In the genomic region with DNA sequence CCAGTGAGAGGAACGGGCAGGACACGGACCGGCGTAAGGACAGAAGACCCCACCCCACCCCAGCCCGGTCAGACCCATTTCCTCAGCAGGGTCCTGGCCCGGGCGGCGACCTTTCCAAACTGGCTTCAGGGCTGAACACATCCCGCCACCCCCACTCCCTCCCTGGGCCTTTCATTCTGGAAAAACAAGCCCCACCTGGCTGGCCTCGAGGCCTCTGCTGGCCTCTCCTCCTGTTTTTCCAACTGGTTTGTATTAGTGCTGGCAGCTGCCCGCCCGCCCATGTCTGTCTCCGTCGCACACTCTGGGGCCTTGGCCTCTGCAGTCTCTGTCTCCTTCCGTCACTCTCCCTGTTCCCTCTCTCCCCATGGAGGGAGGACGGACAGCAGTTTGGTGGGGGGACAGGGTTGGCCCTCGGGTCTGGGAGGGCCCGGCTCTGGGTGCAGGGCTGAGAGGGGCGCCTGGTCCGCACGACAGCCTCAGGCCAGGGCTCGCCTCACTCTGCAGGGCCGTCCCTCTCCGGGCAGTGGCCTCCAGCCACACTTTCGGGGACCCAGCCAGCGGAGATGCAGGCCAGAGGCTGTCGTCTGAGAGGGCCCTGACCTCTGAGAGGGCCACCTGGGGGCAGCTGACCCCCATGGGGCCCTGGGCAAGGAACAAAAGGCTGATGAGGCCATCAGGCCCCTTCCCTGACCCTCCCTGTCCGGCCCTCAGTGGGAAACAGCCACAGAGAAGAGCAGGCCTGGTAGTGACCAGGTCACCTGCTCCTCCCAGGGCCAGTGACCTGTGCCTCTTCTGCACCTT, we compare ENCODE assay signal across 9 cellular contexts. TPM values are rescaled to one million over a fixed set of nuclear protein-coding genes. Genes with fewer than 3 reads are reported as not detected.
DNase-seq lines count a peak whose midpoint lies in the region; ATAC-seq, FAIRE-seq and TF ChIP-seq lines count a peak whose summit lies in the region.
"Had no signal": no experiment of that assay in that cellular context is flagged by ENCODE, and none has a peak within 500 bp of the region (broad histone marks: within the 10 kb centered on the region; RNA-seq: fewer than 3 reads in every experiment).

No MANE protein-coding gene starts in this region.

- H3K4me1 Mint-ChIP-seq in naive thymus-derived CD8-positive, alpha-beta T cell: peaks cover 13 to 36% (median 24%) of the 10 kb centered on the region in 4 donors

- H3K27ac ChIP-seq in A549 (peak overlapping the region in 1 of 2 experiments; percentile 81; a peak in 3 of 6 replicates), esophagus (ENCODE audit: low read depth in 2 of 2, low read length in 1 of 2) (peak overlapping the region; percentile 57 to 70)

- 87% methylated on average over 11 of the region's 28 CpGs for WGBS in A549 (ENCODE audit: missing lambda C conversion rate)
- WGBS in esophagus, 2 donors: 56 to 62% methylated on average over 28 of the region's 28 CpGs

- no peak overlapping the region for H3K4me3 ChIP-seq in A549
- H3K4me3 ChIP-seq in MG63: peak overlapping the region; percentile 91
- H3K4me3 ChIP-seq in esophagus (ENCODE audit: low read depth in 1 of 2, low read length in 2 of 2): no peak overlapping the region

- peak; percentile 3 to 9; a peak in 3 of 6 replicates for ATAC-seq in A549
- ATAC-seq in naive thymus-derived CD8-positive, alpha-beta T cell: no peak
- ATAC-seq in HG02852 (IDR thresholded peaks at IDR 0.05; ENCODE audit: unreplicated experiment): no peak

- no peaks in the 10 kb centered on the region for H3K27me3 ChIP-seq in MG63
- H3K27me3 ChIP-seq in esophagus (ENCODE audit: control insufficient read depth in 1 of 2, insufficient read depth in 2 of 2, low read length in 2 of 2): no peaks in the 10 kb centered on the region

- no peak for TF ChIP-seq RAD21 in A549 (conservative IDR thresholded peaks at IDR 0.05 in 1 of 2, IDR thresholded peaks at IDR 0.05 in 1 of 2)

- POLR2A ChIA-PET in A549 (lab: Yijun Ruan, JAX): no interaction called here
- POLR2A ChIA-PET in naive thymus-derived CD8-positive, alpha-beta T cell (lab: Charles Lee): interaction anchor here (1.4 to 3.3 kb wide), 4 partner anchors 10 to 47 kb away, joined by 3 to 37 read pairs (median 12); partner anchors contain the start of genes AURKAIP1 and MRPL20

- H3K36me3 ChIP-seq in MG63 (peaks cover 4% of the 10 kb centered on the region), esophagus (ENCODE audit: control insufficient read depth in 2 of 2, insufficient read depth in 2 of 2, low read length in 1 of 2) (no peaks in the 10 kb centered on the region)

- H3K4me1 ChIP-seq in A549: peaks cover 24% of the 10 kb centered on the region; the same call in 2 of the 3 replicates
- H3K4me1 ChIP-seq in esophagus (ENCODE audit: control insufficient read depth in 2 of 2, insufficient read depth in 2 of 2, low read length in 1 of 2): peaks cover 4 to 12% of the 10 kb centered on the region in 2 donors

- peak overlapping the region; percentile 25; the same call in 1 of the 3 replicates for H3K4me2 ChIP-seq in A549

- no peaks in the 10 kb centered on the region for H3K36me3 Mint-ChIP-seq in naive thymus-derived CD8-positive, alpha-beta T cell

- H3K4me3 Mint-ChIP-seq in naive thymus-derived CD8-positive, alpha-beta T cell: peak overlapping the region in 9 of 10 donors; percentile 40 to 82 (median 78)

- H3K9me3 ChIP-seq in A549: no peaks in the 10 kb centered on the region
- H3K9me3 ChIP-seq in MG63: no peaks in the 10 kb centered on the region
- no peaks in the 10 kb centered on the region for H3K9me3 ChIP-seq in esophagus (ENCODE audit: control insufficient read depth in 2 of 2, insufficient read depth in 1 of 2, low read depth in 1 of 2, low read length in 1 of 2)

- CTCF ChIA-PET in A549 (lab: Yijun Ruan, JAX): interaction anchor here (2.4 kb wide), 1 partner anchor 12 kb away, joined by 17 read pairs; no protein-coding TSS in a partner anchor

- no peak for TF ChIP-seq EP300 in A549 (IDR thresholded peaks at IDR 0.05)

- no peak for TF ChIP-seq POLR2A in A549 (IDR thresholded peaks at IDR 0.05; ENCODE audit: low read length)

- no peak for TF ChIP-seq CTCF in A549 (IDR thresholded peaks at IDR 0.05)

- H3K27me3 Mint-ChIP-seq in naive thymus-derived CD8-positive, alpha-beta T cell: peaks cover 0 to 7% (median 0%) of the 10 kb centered on the region in 5 donors

- no peaks in the 10 kb centered on the region for H3K9me3 Mint-ChIP-seq in naive thymus-derived CD8-positive, alpha-beta T cell

- no peak for DNase-seq in A549 (ENCODE audit: low read depth in 1 of 2, low spot score in 1 of 2)
- DNase-seq in MG63: peak; percentile 78
- peak in 2 of 10 donors; percentile 8 to 45 for DNase-seq in naive thymus-derived CD8-positive, alpha-beta T cell
- no peak for DNase-seq in DMS 273 (lab: John Stamatoyannopoulos, UW; ENCODE audit: unreplicated experiment)
- DNase-seq in DMS114 treated with DMSO at 0.1 percent for 48 hours (lab: John Stamatoyannopoulos, UW; ENCODE audit: unreplicated experiment): no peak
- DNase-seq in hippocampal formation (lab: John Stamatoyannopoulos, UW): no peak
- DNase-seq: NCI-H510A had no signal

- peak overlapping the region in 9 of 10 donors; percentile 71 to 94 (median 89) for H3K27ac Mint-ChIP-seq in naive thymus-derived CD8-positive, alpha-beta T cell

- no peak for FAIRE-seq in A549 (lab: Jason Lieb, UNC)

TF ChIP-seq in A549, 52 proteins besides CTCF, POLR2A, EP300 and RAD21 (continues in another document):
- TF ChIP-seq HES2 (IDR thresholded peaks at IDR 0.05): no peak
- no peak for TF ChIP-seq MYC (IDR thresholded peaks at IDR 0.05; ENCODE audit: borderline replicate concordance, low read length)
- no peak for TF ChIP-seq EHMT2 (IDR thresholded peaks at IDR 0.05; ENCODE audit: low read depth)
- no peak for TF ChIP-seq RNF2 (IDR thresholded peaks at IDR 0.05; ENCODE audit: borderline replicate concordance, low read depth)

RNA-seq across cellular contexts. Expression of gene MXRA8, which starts 1.5 kb away (rescaled TPM):
- polyA plus RNA-seq in A549 (2011; rRNA removed) (0.07 and 0.12 TPM in 2 replicates), A549 (2017; fragmentation: RNase III; extraction: RNeasy Plus Mini Kit Qiagen cat#74134 plus additional on column Dnase treatment) (0.09 to 0.22 TPM (median 0.13 TPM) in 3 replicates), esophagus (10 to 100 TPM in 1 of 2 donors, 1 to 10 TPM in 1; 7.5 to 14.7 TPM)
- 0.15 and 0.21 TPM in 2 replicates for polyA plus RNA-seq in A549 (2012; cell fraction: cytosol; rRNA removed)
- 0.50 and 0.70 TPM in 2 replicates for polyA plus RNA-seq in A549 (2012; cell fraction: nucleus; rRNA removed)
- polyA minus RNA-seq in A549 (2011; rRNA and poly(A)+ RNA removed): 0.19 TPM in 1 of 2 replicates, not detected in the other
- 259 and 316 TPM in 2 replicates for total RNA-seq in MG63 (2014; rRNA removed; shearing (Covaris generic); ENCODE audit: low replicate concordance)
- total RNA-seq in naive thymus-derived CD8-positive, alpha-beta T cell: 1 to 10 TPM; 7.4 to 7.7 TPM
- 10 to 100 TPM in 2 of 3 donors, 1 to 10 TPM in 1; 7.4 to 22.0 (median 19.7) TPM for polyA plus RNA-seq in naive thymus-derived CD8-positive, alpha-beta T cell

RNA-seq across cellular contexts. Expression of gene DVL1, which starts 10.7 kb away (rescaled TPM):
- 11.3 and 12.1 TPM in 2 replicates for polyA plus RNA-seq in A549 (2011; rRNA removed)
- polyA plus RNA-seq in A549 (2012; cell fraction: cytosol; rRNA removed): 32.0 and 46.1 TPM in 2 replicates
- polyA plus RNA-seq in A549 (2012; cell fraction: nucleus; rRNA removed): 127 and 192 TPM in 2 replicates
- polyA plus RNA-seq in A549 (2017; fragmentation: RNase III; extraction: RNeasy Plus Mini Kit Qiagen cat#74134 plus additional on column Dnase treatment): 42.7 to 48.3 TPM (median 43.9 TPM) in 3 replicates
- 7.5 and 13.2 TPM in 2 replicates for polyA minus RNA-seq in A549 (2011; rRNA and poly(A)+ RNA removed)
- 55.3 and 107 TPM in 2 replicates for total RNA-seq in MG63 (2014; rRNA removed; shearing (Covaris generic); ENCODE audit: low replicate concordance)
- polyA plus RNA-seq in esophagus: 100 to 1,000 TPM in 1 of 2 donors, 10 to 100 TPM in 1; 57.5 to 107 TPM
- 10 to 100 TPM; 41.9 to 53.3 TPM for total RNA-seq in naive thymus-derived CD8-positive, alpha-beta T cell
- polyA plus RNA-seq in naive thymus-derived CD8-positive, alpha-beta T cell: 1 to 10 TPM in 2 of 3 donors, under 1 TPM in 1; 0.99 to 2.0 (median 1.4) TPM

RNA-seq across cellular contexts. Expression of gene AURKAIP1, which starts 15.1 kb away (rescaled TPM):
- polyA plus RNA-seq in A549 (2011; rRNA removed) (49.8 and 62.0 TPM in 2 replicates), A549 (2017; fragmentation: RNase III; extraction: RNeasy Plus Mini Kit Qiagen cat#74134 plus additional on column Dnase treatment) (97.2 to 102 TPM (median 97.9 TPM) in 3 replicates), esophagus (100 to 1,000 TPM; 155 to 158 TPM)
- polyA plus RNA-seq in A549 (2012; cell fraction: cytosol; rRNA removed): 155 and 157 TPM in 2 replicates
- polyA plus RNA-seq in A549 (2012; cell fraction: nucleus; rRNA removed): 96.0 and 111 TPM in 2 replicates
- 13.1 and 17.2 TPM in 2 replicates for polyA minus RNA-seq in A549 (2011; rRNA and poly(A)+ RNA removed)
- total RNA-seq in MG63 (2014; rRNA removed; shearing (Covaris generic); ENCODE audit: low replicate concordance): 94.2 and 226 TPM in 2 replicates
- 10 to 100 TPM; 68.0 to 70.3 TPM for total RNA-seq in naive thymus-derived CD8-positive, alpha-beta T cell
- polyA plus RNA-seq in naive thymus-derived CD8-positive, alpha-beta T cell: 100 to 1,000 TPM; 146 to 169 (median 168) TPM

RNA-seq across cellular contexts. Expression of gene TAS1R3, which starts 28.8 kb away (rescaled TPM):
- polyA plus RNA-seq in A549 (2011; rRNA removed) (0.05 and 0.07 TPM in 2 replicates), A549 (2017; fragmentation: RNase III; extraction: RNeasy Plus Mini Kit Qiagen cat#74134 plus additional on column Dnase treatment) (0.14 to 0.24 TPM (median 0.15 TPM) in 3 replicates), esophagus (1 to 10 TPM in 1 of 2 donors, under 1 TPM in 1; 0.28 to 1.9 TPM)
- polyA plus RNA-seq in A549 (2012; cell fraction: cytosol; rRNA removed): 0.07 and 0.18 TPM in 2 replicates
- polyA plus RNA-seq in A549 (2012; cell fraction: nucleus; rRNA removed): 1.5 and 1.8 TPM in 2 replicates
- 0.05 TPM in 1 of 2 replicates, not detected in the other for polyA minus RNA-seq in A549 (2011; rRNA and poly(A)+ RNA removed)
- not detected in 2 replicates for total RNA-seq in MG63 (2014; rRNA removed; shearing (Covaris generic); ENCODE audit: low replicate concordance)
- total RNA-seq in naive thymus-derived CD8-positive, alpha-beta T cell: 1 to 10 TPM; 2.7 to 3.0 TPM
- under 1 TPM in 1 of 3 donors, not detected in 2; 0.10 TPM for polyA plus RNA-seq in naive thymus-derived CD8-positive, alpha-beta T cell

RNA-seq across cellular contexts. Expression of gene CPTP, which starts 35.3 kb away (rescaled TPM):
- 3.9 and 4.3 TPM in 2 replicates for polyA plus RNA-seq in A549 (2011; rRNA removed)
- 9.1 and 14.9 TPM in 2 replicates for polyA plus RNA-seq in A549 (2012; cell fraction: cytosol; rRNA removed)
- 10.2 and 16.9 TPM in 2 replicates for polyA plus RNA-seq in A549 (2012; cell fraction: nucleus; rRNA removed)
- polyA plus RNA-seq in A549 (2017; fragmentation: RNase III; extraction: RNeasy Plus Mini Kit Qiagen cat#74134 plus additional on column Dnase treatment): 10.2 to 11.9 TPM (median 10.7 TPM) in 3 replicates
- polyA minus RNA-seq in A549 (2011; rRNA and poly(A)+ RNA removed): 3.6 and 3.8 TPM in 2 replicates
- total RNA-seq in MG63 (2014; rRNA removed; shearing (Covaris generic); ENCODE audit: low replicate concordance): 18.1 and 31.1 TPM in 2 replicates
- 10 to 100 TPM; 38.3 to 73.1 TPM for polyA plus RNA-seq in esophagus
- 10 to 100 TPM; 25.5 to 25.9 TPM for total RNA-seq in naive thymus-derived CD8-positive, alpha-beta T cell
- 10 to 100 TPM in 2 of 3 donors, 1 to 10 TPM in 1; 9.3 to 19.9 (median 11.6) TPM for polyA plus RNA-seq in naive thymus-derived CD8-positive, alpha-beta T cell

Comparison
In these comparisons a context has a peak if more than half of its experiments do, and no peak if none do; other contexts are left out.
1. ATAC-seq: peak in A549 (2 of 2); none in naive thymus-derived CD8-positive, alpha-beta T cell (0 of 2) and HG02852 (single experiment).
2. RNA of gene MXRA8, which starts 1.5 kb away (polyA plus RNA-seq): 7.4 to 22.0 TPM in naive thymus-derived CD8-positive, alpha-beta T cell and 7.5 to 14.7 TPM in esophagus; 0.07 to 0.70 TPM in A549; every median in the first group is over 4 times any median in the second.
3. RNA of gene DVL1, which starts 10.7 kb away (polyA plus RNA-seq): 57.5 to 107 TPM in esophagus and 11.3 to 192 TPM in A549; 0.99 to 2.0 TPM in naive thymus-derived CD8-positive, alpha-beta T cell; every median in the first group is over 4 times any median in the second.